8 cellular contexts compared by ENCODE assay signal in genomic region chr4:173370130-173370476, GRCh38. TPM values are rescaled to one million over a fixed set of nuclear protein-coding genes. Genes with fewer than 3 reads are reported as not detected.
DNase-seq lines count a peak whose midpoint lies in the region; ATAC-seq and TF ChIP-seq lines count a peak whose summit lies in the region.

No MANE protein-coding gene starts in this region.

- no peaks in the 10 kb centered on the region for H3K9me3 ChIP-seq in HEK293 (ENCODE audit: control insufficient read depth, insufficient read depth, low read depth, low read length)
- no peaks in the 10 kb centered on the region for H3K9me3 ChIP-seq in iPS-20b (ENCODE audit: insufficient read depth, low read depth, low read length)

- H3K4me3 ChIP-seq in HEK293 (ENCODE audit: low read depth, low read length) = peak overlapping the region; percentile 63
- peak overlapping the region; percentile 91 for H3K4me3 ChIP-seq in iPS-20b (ENCODE audit: low read length)

- H3K36me3 ChIP-seq in HEK293 (ENCODE audit: control insufficient read depth in 2 of 2, insufficient read depth in 1 of 2, low read length in 2 of 2) (peaks cover 7 to 10% of the 10 kb centered on the region in 2 experiments; a peak in 2 of 3 replicates), iPS-20b (ENCODE audit: insufficient read depth, low read depth, low read length) (peaks cover 6% of the 10 kb centered on the region; the same call in 1 of the 2 replicates)

- no peaks in the 10 kb centered on the region for H3K27me3 Mint-ChIP-seq in Calu3 (ENCODE audit: unreplicated experiment)

- CTCF ChIA-PET in Calu3 (lab: Charles Lee) (interaction anchor here (0.6 to 1.2 kb wide), 9 partner anchors 25 to 1471 kb away, joined by 3 to 12 read pairs (median 3); partner anchors contain the start of gene HMGB2), HEK293 (lab: Yijun Ruan, JAX) (interaction anchor here (0.9 to 1.2 kb wide), 2 partner anchors 25 to 46 kb away, joined by 3 read pairs; no protein-coding TSS in a partner anchor), RWPE1 (lab: Yijun Ruan, JAX) (no interaction called here)

- H3K36me3 Mint-ChIP-seq in Calu3 (ENCODE audit: insufficient read depth, unreplicated experiment) = peaks cover 32% of the 10 kb centered on the region

- H3K27ac ChIP-seq in HEK293 (ENCODE audit: extremely low read depth, low read depth, low read length) = peak overlapping the region; percentile 92
- peak overlapping the region; percentile 99 for H3K27ac ChIP-seq in RWPE1
- no peak overlapping the region for H3K27ac ChIP-seq in iPS-20b (ENCODE audit: low read length)

- H3K9ac ChIP-seq in iPS-20b (ENCODE audit: low read depth, low read length) = peak overlapping the region; percentile 76; the same call in 1 of the 2 replicates

- POLR2A ChIA-PET in HEK293 (lab: Yijun Ruan, JAX) = interaction anchor here (0.5 to 5.6 kb wide), 15 partner anchors 10 to 897 kb away, joined by 3 to 246 read pairs (median 5); partner anchors contain the start of gene HMGB2
- POLR2A ChIA-PET in RWPE1 (lab: Yijun Ruan, JAX; ENCODE audit: low non-redundant PET) = interaction anchor here (0.7 to 1.3 kb wide), 3 partner anchors 35 to 1133 kb away, joined by 3 to 6 read pairs (median 4); partner anchors contain the start of gene HMGB2

- peaks cover 11% of the 10 kb centered on the region; the same call in 1 of the 2 replicates for H3K27me3 ChIP-seq in iPS-20b (ENCODE audit: insufficient read depth, low read length)

- no peak for TF ChIP-seq CTCF in Calu3 (IDR thresholded peaks at IDR 0.05; ENCODE audit: unreplicated experiment)
- no peak for TF ChIP-seq CTCF in HEK293 (tag by site-specific recombination; IDR thresholded peaks at IDR 0.05)
- no peak for TF ChIP-seq CTCF in RWPE1 (conservative IDR thresholded peaks at IDR 0.05; ENCODE audit: low read depth)

- H3K27ac Mint-ChIP-seq in Calu3 (ENCODE audit: unreplicated experiment) = peak overlapping the region; percentile 26

- no peaks in the 10 kb centered on the region for H3K4me1 ChIP-seq in HEK293 (ENCODE audit: control insufficient read depth, insufficient read depth, low read length)
- peaks cover 3% of the 10 kb centered on the region; the same call in 1 of the 2 replicates for H3K4me1 ChIP-seq in iPS-20b (ENCODE audit: insufficient read depth, low read length)

- H3K4me3 Mint-ChIP-seq in Calu3 (ENCODE audit: low read depth, unreplicated experiment) = peak overlapping the region; percentile 87

- peaks cover 9% of the 10 kb centered on the region for H3K4me1 Mint-ChIP-seq in Calu3 (ENCODE audit: low read depth, unreplicated experiment)

- DNase-seq in Calu3 (no peak), RWPE1 (ENCODE audit: low spot score) (no peak), amygdala (lab: John Stamatoyannopoulos, UW) (peak in 29 of 56 donors; percentile 11 to 79 (median 57)), NCI-H1694 (lab: John Stamatoyannopoulos, UW) (no peak)
- DNase-seq in stimulated activated CD4-positive, alpha-beta T cell treated with anti-CD3 and anti-CD28 coated beads, Interleukin-4, amount 100 ng/mL, for 24 hours = peak; percentile 63

- intact Hi-C loops in Calu3 (cut with micrococcal nuclease; ENCODE audit: unreplicated experiment) = loop anchor here (5.0 kb wide), 1 partner anchor 42 kb away; no protein-coding TSS in a partner anchor

- ATAC-seq in GM18873 (IDR thresholded peaks at IDR 0.05; ENCODE audit: low FRiP score, unreplicated experiment) = no peak

- H3K9me3 Mint-ChIP-seq in Calu3 (ENCODE audit: low read depth, unreplicated experiment) = no peaks in the 10 kb centered on the region

- BruUV-seq in Calu3 (replicated peaks; lab: Mats Ljungman, UMichigan) = no TSS peak

TF ChIP-seq in HEK293, 187 proteins besides CTCF, POLR2A, EP300 and RAD21:
- TF ChIP-seq GFI1B (tag by site-specific recombination; IDR thresholded peaks at IDR 0.05) (no peak), ZFP69B (tag by site-specific recombination; IDR thresholded peaks at IDR 0.05) (0 out of 2 replicates have a peak, but pooled peaks have one; percentile 2), ELK4 (IDR thresholded peaks at IDR 0.05; ENCODE audit: borderline replicate concordance, low read depth, low read length) (no peak)
- TF ChIP-seq, protein P1, sequence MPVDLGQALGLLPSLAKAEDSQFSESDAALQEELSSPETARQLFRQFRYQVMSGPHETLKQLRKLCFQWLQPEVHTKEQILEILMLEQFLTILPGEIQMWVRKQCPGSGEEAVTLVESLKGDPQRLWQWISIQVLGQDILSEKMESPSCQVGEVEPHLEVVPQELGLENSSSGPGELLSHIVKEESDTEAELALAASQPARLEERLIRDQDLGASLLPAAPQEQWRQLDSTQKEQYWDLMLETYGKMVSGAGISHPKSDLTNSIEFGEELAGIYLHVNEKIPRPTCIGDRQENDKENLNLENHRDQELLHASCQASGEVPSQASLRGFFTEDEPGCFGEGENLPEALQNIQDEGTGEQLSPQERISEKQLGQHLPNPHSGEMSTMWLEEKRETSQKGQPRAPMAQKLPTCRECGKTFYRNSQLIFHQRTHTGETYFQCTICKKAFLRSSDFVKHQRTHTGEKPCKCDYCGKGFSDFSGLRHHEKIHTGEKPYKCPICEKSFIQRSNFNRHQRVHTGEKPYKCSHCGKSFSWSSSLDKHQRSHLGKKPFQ (tag by site-specific recombination; IDR thresholded peaks at IDR 0.05) = no peak

RNA-seq across cellular contexts. Expression of gene SAP30, which starts 0.7 kb away (rescaled TPM):
- total RNA-seq in Calu3 (2022) = 10.6 and 12.7 TPM in 2 replicates

RNA-seq across cellular contexts. Expression of gene SCRG1, which starts 28.8 kb away (rescaled TPM):
- not detected in 2 replicates for total RNA-seq in Calu3 (2022)

RNA-seq across cellular contexts. Expression of gene HMGB2, which starts 35.9 kb away (rescaled TPM):
- total RNA-seq in Calu3 (2022) = 108 and 128 TPM in 2 replicates

Comparison
In these comparisons a context has a peak if more than half of its experiments do, and no peak if none do; other contexts are left out.
1. DNase-seq: peak in amygdala (29 of 56) and stimulated activated CD4-positive, alpha-beta T cell treated with anti-CD3 and anti-CD28 coated beads, Interleukin-4, amount 100 ng/mL, for 24 hours (single experiment); none in Calu3 (single experiment), RWPE1 (single experiment) and NCI-H1694 (single experiment).